In genomic region chr16:65728652-65729051, GRCh38 we compare ENCODE assay signal across 14 cellular contexts.
DNase-seq lines count a peak whose midpoint lies in the region; ATAC-seq and TF ChIP-seq lines count a peak whose summit lies in the region.
"Had no signal": no experiment of that assay in that cellular context is flagged by ENCODE, and none has a peak within 500 bp of the region (broad histone marks: within the 10 kb centered on the region; RNA-seq: fewer than 3 reads in every experiment).

No MANE protein-coding gene starts in this region.

- H3K14ac ChIP-seq in H9 (ENCODE audit: insufficient read depth, low read length): no peak overlapping the region

- no peaks in the 10 kb centered on the region for H3K79me1 ChIP-seq in H9 (ENCODE audit: insufficient read depth, low read depth, low read length, poor library complexity, severe bottlenecking)

- peaks cover 0 to 20% (median 11%) of the 10 kb centered on the region in 3 experiments; a peak in 6 of 7 replicates for H3K36me3 Mint-ChIP-seq in H9 (ENCODE audit: insufficient read depth in 1 of 3, low read depth in 3 of 3)
- peaks cover 20% of the 10 kb centered on the region for H3K36me3 Mint-ChIP-seq in WTC11

- TF ChIP-seq POLR2A in suprapubic skin (IDR thresholded peaks at IDR 0.05): no peak

- H2BK20ac ChIP-seq in H9 (ENCODE audit: low read depth, low read length, poor library complexity, severe bottlenecking): no peak overlapping the region

- H4K20me1 ChIP-seq in H9 (ENCODE audit: control insufficient read depth, insufficient read depth, insufficient read length) (no peaks in the 10 kb centered on the region), OCI-LY7 (ENCODE audit: insufficient read depth, low read length) (no peaks in the 10 kb centered on the region)

- H3K36me3 ChIP-seq in suprapubic skin (no peaks in the 10 kb centered on the region), OCI-LY7 (ENCODE audit: insufficient read depth, low read length) (no peaks in the 10 kb centered on the region)

- TF ChIP-seq CTCF in H9 (conservative IDR thresholded peaks at IDR 0.05) (no peak), WTC11 (IDR thresholded peaks at IDR 0.05) (no peak), suprapubic skin (IDR thresholded peaks at IDR 0.05) (no peak), OCI-LY7 (conservative IDR thresholded peaks at IDR 0.05; ENCODE audit: low read length) (no peak)

- WGBS in H9 (ENCODE audit: extremely low coverage, insufficient read length, low lambda C conversion rate): no CpG with 5 or more reads among the region's 2 CpGs
- 83% methylated on average over 2 of the region's 2 CpGs for WGBS in suprapubic skin

- H3K9me2 ChIP-seq in OCI-LY7 (ENCODE audit: insufficient read depth, low read length): no peaks in the 10 kb centered on the region

- no peak overlapping the region for H2BK120ac ChIP-seq in H9 (ENCODE audit: low read depth, low read length, poor library complexity, severe bottlenecking)

- intact Hi-C loops in OCI-LY7 (cut with micrococcal nuclease; ENCODE audit: unreplicated experiment): no loop called here

- POLR2A ChIA-PET in WTC11 (lab: Charles Lee) (no interaction called here), OCI-LY7 (lab: Charles Lee) (interaction anchor here (0.6 kb wide), 1 partner anchor 1067 kb away, joined by 3 read pairs; no protein-coding TSS in a partner anchor)

- no peaks in the 10 kb centered on the region for H3K27me3 ChIP-seq in H9 (ENCODE audit: insufficient read depth, low read length)
- no peaks in the 10 kb centered on the region for H3K27me3 ChIP-seq in suprapubic skin

- H3K9me3 ChIP-seq in H9 (ENCODE audit: control insufficient read depth, low read depth, low read length) (peaks cover 6% of the 10 kb centered on the region), suprapubic skin (no peaks in the 10 kb centered on the region), OCI-LY7 (ENCODE audit: low read length) (no peaks in the 10 kb centered on the region)

- peak overlapping the region in 2 of 3 experiments; percentile 92 to 97; a peak in 3 of 7 replicates for H3K27ac Mint-ChIP-seq in H9
- H3K27ac Mint-ChIP-seq in WTC11: peak overlapping the region; percentile 91
- H3K27ac Mint-ChIP-seq: B cell; CD4-positive, alpha-beta T cell had no signal

- H2AFZ ChIP-seq in H9 (ENCODE audit: low read length) (no peak overlapping the region), OCI-LY7 (ENCODE audit: low read length) (no peak overlapping the region)

- BruUV-seq in OCI-LY7 (replicated peaks; lab: Mats Ljungman, UMichigan): no TSS peak

- H3K23me2 ChIP-seq in H9 (ENCODE audit: insufficient read length, low read depth, low read length, poor library complexity, severe bottlenecking): no peaks in the 10 kb centered on the region

- no peak for TF ChIP-seq EP300 in suprapubic skin (IDR thresholded peaks at IDR 0.05)

- H4K91ac ChIP-seq in H9 (ENCODE audit: insufficient read length, low read depth, low read length): no peak overlapping the region

- peaks cover 14% of the 10 kb centered on the region in 2 experiments; a peak in 3 of 5 replicates for H3K9me3 Mint-ChIP-seq in H9
- H3K9me3 Mint-ChIP-seq in WTC11: peaks cover 24% of the 10 kb centered on the region

- no peak overlapping the region for H3K56ac ChIP-seq in H9 (ENCODE audit: insufficient read length, low read depth, low read length)

- ATAC-seq in WTC11 (peak; percentile 74), GM19351 (IDR thresholded peaks at IDR 0.05; ENCODE audit: unreplicated experiment) (no peak)
- ATAC-seq: HCT116, K562 had no signal

- no peak overlapping the region for H3K4me2 ChIP-seq in H9 (ENCODE audit: insufficient read depth, insufficient read length, low read length)
- H3K4me2 ChIP-seq in OCI-LY7 (ENCODE audit: low read length): no peak overlapping the region

- H3K4me1 Mint-ChIP-seq in H9 (peaks cover 46 to 56% of the 10 kb centered on the region in 2 experiments), WTC11 (peaks cover 54% of the 10 kb centered on the region)
- H3K4me1 Mint-ChIP-seq: B cell had no signal

- H3K4me3 ChIP-seq in suprapubic skin (no peak overlapping the region), OCI-LY7 (ENCODE audit: low read depth, low read length, poor library complexity, severe bottlenecking) (no peak overlapping the region)
- H3K4me3 ChIP-seq: K562 had no signal

- H3K27ac ChIP-seq in H9 (ENCODE audit: insufficient read length, low read depth, low read length) (no peak overlapping the region), suprapubic skin (no peak overlapping the region), OCI-LY7 (ENCODE audit: low read depth, low read length, poor library complexity, severe bottlenecking) (no peak overlapping the region)

- H3K4me1 ChIP-seq in H9 (ENCODE audit: insufficient read depth, low read length) (peaks cover 10% of the 10 kb centered on the region; the same call in 1 of the 2 replicates), suprapubic skin (peaks cover 17% of the 10 kb centered on the region), OCI-LY7 (ENCODE audit: insufficient read depth, low read length, poor library complexity, severe bottlenecking) (no peaks in the 10 kb centered on the region)

- H3K4me3 Mint-ChIP-seq in H9 (no peak overlapping the region), WTC11 (no peak overlapping the region)
- H3K4me3 Mint-ChIP-seq: B cell; CD4-positive, alpha-beta T cell had no signal

- H3K9ac ChIP-seq in H9 (ENCODE audit: extremely low read depth, insufficient read length, low read length): no peak overlapping the region

- no peak overlapping the region for H2BK5ac ChIP-seq in H9 (ENCODE audit: insufficient read length, low read length)

- H3K79me2 ChIP-seq in H9 (ENCODE audit: insufficient read depth, low read length): no peaks in the 10 kb centered on the region
- H3K79me2 ChIP-seq in OCI-LY7 (ENCODE audit: insufficient read depth, low read depth, low read length): no peaks in the 10 kb centered on the region

- no peak overlapping the region for H4K5ac ChIP-seq in H9 (ENCODE audit: insufficient read length, low read depth, low read length)

- no peak overlapping the region for H2AK5ac ChIP-seq in H9 (ENCODE audit: insufficient read length, low read length)

- no peak overlapping the region for H3T11ph ChIP-seq in H9 (ENCODE audit: low read length)

- CTCF ChIA-PET in WTC11 (lab: Charles Lee) (interaction anchor here (0.9 to 1.6 kb wide), 3 partner anchors 24 to 543 kb away, joined by 3 to 6 read pairs (median 3); no protein-coding TSS in a partner anchor), OCI-LY7 (lab: Charles Lee; ENCODE audit: unreplicated experiment) (no interaction called here)

- H2BK15ac ChIP-seq in H9 (ENCODE audit: low read depth, low read length): no peak overlapping the region

- H2BK12ac ChIP-seq in H9 (ENCODE audit: insufficient read length, low read depth, low read length): no peak overlapping the region

- H3K4ac ChIP-seq in H9 (ENCODE audit: low read depth, low read length): no peak overlapping the region

- H3K18ac ChIP-seq in H9 (ENCODE audit: insufficient read length, low read depth, low read length): no peak overlapping the region

- no peak overlapping the region for H4K8ac ChIP-seq in H9 (replicated peaks; ENCODE audit: insufficient read length, low read depth, low read length)

- DNase-seq in H9 (no peak), WTC11 (ENCODE audit: low spot score) (no peak), iPS-NIHi7 (ENCODE audit: extremely low spot score) (peak; percentile 31), suprapubic skin (ENCODE audit: low spot score in 2 of 2) (no peak), OCI-LY7 (ENCODE audit: low spot score) (no peak), pons (ENCODE audit: low spot score) (no peak)
- DNase-seq: C1 segment of cervical spinal cord; CD4-positive, alpha-beta T cell; DMS79; GOT3 had no signal

- H3K27me3 Mint-ChIP-seq in H9 (ENCODE audit: low read depth) (no peaks in the 10 kb centered on the region; the same call in 1 of the 2 replicates), WTC11 (ENCODE audit: low read depth) (peaks cover 2% of the 10 kb centered on the region; the same call in 1 of the 2 replicates)
- H3K27me3 Mint-ChIP-seq: B cell had no signal

- no peak overlapping the region for H3K23ac ChIP-seq in H9 (ENCODE audit: insufficient read length, low read depth, low read length)

TF ChIP-seq in WTC11, 78 proteins besides CTCF, POLR2A, EP300 and RAD21 (continues in another document):
- TF ChIP-seq ESRRA (CRISPR knock-in tag; IDR thresholded peaks at IDR 0.05; ENCODE audit: borderline replicate concordance) (no peak), ZNF219 (CRISPR knock-in tag; IDR thresholded peaks at IDR 0.05; ENCODE audit: borderline replicate concordance) (no peak), SMAD3 (CRISPR knock-in tag; IDR thresholded peaks at IDR 0.05; ENCODE audit: borderline replicate concordance) (no peak), SOX15 (CRISPR knock-in tag; IDR thresholded peaks at IDR 0.05) (no peak), FOXP1 (CRISPR knock-in tag; IDR thresholded peaks at IDR 0.05; ENCODE audit: borderline replicate concordance) (no peak), MYBL2 (CRISPR knock-in tag; IDR thresholded peaks at IDR 0.05) (no peak)
- TF ChIP-seq, protein P1, sequence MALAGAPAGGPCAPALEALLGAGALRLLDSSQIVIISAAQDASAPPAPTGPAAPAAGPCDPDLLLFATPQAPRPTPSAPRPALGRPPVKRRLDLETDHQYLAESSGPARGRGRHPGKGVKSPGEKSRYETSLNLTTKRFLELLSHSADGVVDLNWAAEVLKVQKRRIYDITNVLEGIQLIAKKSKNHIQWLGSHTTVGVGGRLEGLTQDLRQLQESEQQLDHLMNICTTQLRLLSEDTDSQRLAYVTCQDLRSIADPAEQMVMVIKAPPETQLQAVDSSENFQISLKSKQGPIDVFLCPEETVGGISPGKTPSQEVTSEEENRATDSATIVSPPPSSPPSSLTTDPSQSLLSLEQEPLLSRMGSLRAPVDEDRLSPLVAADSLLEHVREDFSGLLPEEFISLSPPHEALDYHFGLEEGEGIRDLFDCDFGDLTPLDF (CRISPR knock-in tag; IDR thresholded peaks at IDR 0.05): no peak
- TF ChIP-seq, protein P2, sequence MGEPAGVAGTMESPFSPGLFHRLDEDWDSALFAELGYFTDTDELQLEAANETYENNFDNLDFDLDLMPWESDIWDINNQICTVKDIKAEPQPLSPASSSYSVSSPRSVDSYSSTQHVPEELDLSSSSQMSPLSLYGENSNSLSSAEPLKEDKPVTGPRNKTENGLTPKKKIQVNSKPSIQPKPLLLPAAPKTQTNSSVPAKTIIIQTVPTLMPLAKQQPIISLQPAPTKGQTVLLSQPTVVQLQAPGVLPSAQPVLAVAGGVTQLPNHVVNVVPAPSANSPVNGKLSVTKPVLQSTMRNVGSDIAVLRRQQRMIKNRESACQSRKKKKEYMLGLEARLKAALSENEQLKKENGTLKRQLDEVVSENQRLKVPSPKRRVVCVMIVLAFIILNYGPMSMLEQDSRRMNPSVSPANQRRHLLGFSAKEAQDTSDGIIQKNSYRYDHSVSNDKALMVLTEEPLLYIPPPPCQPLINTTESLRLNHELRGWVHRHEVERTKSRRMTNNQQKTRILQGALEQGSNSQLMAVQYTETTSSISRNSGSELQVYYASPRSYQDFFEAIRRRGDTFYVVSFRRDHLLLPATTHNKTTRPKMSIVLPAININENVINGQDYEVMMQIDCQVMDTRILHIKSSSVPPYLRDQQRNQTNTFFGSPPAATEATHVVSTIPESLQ (CRISPR knock-in tag; IDR thresholded peaks at IDR 0.05): no peak
